ENCODE assay signal across 8 cellular contexts in genomic region chr6:135675862-135676261, GRCh38.
DNase-seq lines count a peak whose midpoint lies in the region; ATAC-seq and TF ChIP-seq lines count a peak whose summit lies in the region.

No MANE protein-coding gene starts in this region.

- no peaks in the 10 kb centered on the region for H3K9me3 Mint-ChIP-seq in stimulated activated memory B cell treated with anti-CD40 and anti-IgM and Interleukin-4, amounts not matched to agents 10 μg/mL and 1 μg/mL and 100 μg/mL, for 72 hours

- no peaks in the 10 kb centered on the region for H3K4me1 Mint-ChIP-seq in stimulated activated memory B cell treated with anti-CD40 and anti-IgM and Interleukin-4, amounts not matched to agents 10 μg/mL and 1 μg/mL and 100 μg/mL, for 72 hours

- no peaks in the 10 kb centered on the region for H3K36me3 ChIP-seq in fibroblast of lung (ENCODE audit: control insufficient read depth, insufficient read depth, low read length)

- ATAC-seq in stimulated activated memory B cell treated with anti-CD40 and anti-IgM and Interleukin-4, amounts not matched to agents 10 μg/mL and 1 μg/mL and 100 μg/mL, for 72 hours = peak; percentile 72
- ATAC-seq in HG02970 (IDR thresholded peaks at IDR 0.05; ENCODE audit: low FRiP score, unreplicated experiment) = no peak

- no peaks in the 10 kb centered on the region for H3K27me3 Mint-ChIP-seq in stimulated activated memory B cell treated with anti-CD40 and anti-IgM and Interleukin-4, amounts not matched to agents 10 μg/mL and 1 μg/mL and 100 μg/mL, for 72 hours

- H3K4me1 ChIP-seq in fibroblast of lung (ENCODE audit: control insufficient read depth, extremely low read depth, insufficient read depth, low read length) = peaks cover 4% of the 10 kb centered on the region

- peak overlapping the region; percentile 29 for H3K27ac Mint-ChIP-seq in stimulated activated memory B cell treated with anti-CD40 and anti-IgM and Interleukin-4, amounts not matched to agents 10 μg/mL and 1 μg/mL and 100 μg/mL, for 72 hours

- H3K9ac ChIP-seq in fibroblast of lung (ENCODE audit: insufficient read depth, low read length) = no peak overlapping the region

- peak; percentile 12 for DNase-seq in activated CD8-positive, alpha-beta memory T cell treated with anti-CD3 and anti-CD28 coated beads, Interleukin-2, amount 50 U/mL, for 1 hour (ENCODE audit: extremely low read depth)
- DNase-seq in activated CD8-positive, alpha-beta memory T cell treated with anti-CD3 and anti-CD28 coated beads, Interleukin-2, amount 50 U/mL, for 48 hours = no peak
- peak; percentile 26 for DNase-seq in LoVo (ENCODE audit: low spot score)
- DNase-seq in T follicular helper cell (ENCODE audit: low read depth) = peak; percentile 30
- DNase-seq in fibroblast of lung (ENCODE audit: low read depth in 2 of 2) = peak; percentile 13 to 59
- DNase-seq in NK-92 treated with Interleukin-12 subunit alpha and Interleukin-12 subunit beta, amount 100 ng/mL, for 24 hours (lab: John Stamatoyannopoulos, UW) = no peak

- no peak overlapping the region for H3K27ac ChIP-seq in fibroblast of lung (ENCODE audit: insufficient read depth, low read length)

- no peak overlapping the region for H2AFZ ChIP-seq in fibroblast of lung (ENCODE audit: low read length)

- H3K4me3 ChIP-seq in fibroblast of lung (replicated peaks in 1 of 4; ENCODE audit: control extremely low read depth in 1 of 4, insufficient read depth in 1 of 4, low read depth in 3 of 4, low read length in 4 of 4) = no peak overlapping the region

- H3K79me2 ChIP-seq in fibroblast of lung (ENCODE audit: control insufficient read depth, insufficient read depth, low read length) = no peaks in the 10 kb centered on the region

- no peaks in the 10 kb centered on the region for H4K20me1 ChIP-seq in fibroblast of lung (ENCODE audit: control insufficient read depth, extremely low read depth, insufficient read depth, low read length)

- H3K9me3 ChIP-seq in fibroblast of lung (ENCODE audit: control insufficient read depth, insufficient read depth, low read depth, low read length) = no peaks in the 10 kb centered on the region

- H3K36me3 Mint-ChIP-seq in stimulated activated memory B cell treated with anti-CD40 and anti-IgM and Interleukin-4, amounts not matched to agents 10 μg/mL and 1 μg/mL and 100 μg/mL, for 72 hours = no peaks in the 10 kb centered on the region

- no peak overlapping the region for H3K4me3 Mint-ChIP-seq in stimulated activated memory B cell treated with anti-CD40 and anti-IgM and Interleukin-4, amounts not matched to agents 10 μg/mL and 1 μg/mL and 100 μg/mL, for 72 hours

- peak in 1 of 2 donors; percentile 9 for TF ChIP-seq CTCF in fibroblast of lung (conservative IDR thresholded peaks at IDR 0.05 in 1 of 2, IDR thresholded peaks at IDR 0.05 in 1 of 2; ENCODE audit: low read depth in 1 of 2, low read length in 2 of 2)

- H3K4me2 ChIP-seq in fibroblast of lung (ENCODE audit: extremely low read depth, insufficient read depth, low read length) = no peak overlapping the region

- no peaks in the 10 kb centered on the region for H3K27me3 ChIP-seq in fibroblast of lung (ENCODE audit: control insufficient read depth, insufficient read depth, low read length)

Comparison
In these comparisons a context has a peak if more than half of its experiments do, and no peak if none do; other contexts are left out.
1. DNase-seq: peak in activated CD8-positive, alpha-beta memory T cell treated with anti-CD3 and anti-CD28 coated beads, Interleukin-2, amount 50 U/mL, for 1 hour (single experiment), LoVo (single experiment), T follicular helper cell (single experiment) and fibroblast of lung (2 of 2); none in activated CD8-positive, alpha-beta memory T cell treated with anti-CD3 and anti-CD28 coated beads, Interleukin-2, amount 50 U/mL, for 48 hours (single experiment) and NK-92 treated with Interleukin-12 subunit alpha and Interleukin-12 subunit beta, amount 100 ng/mL, for 24 hours (single experiment).